Comparison of ENCODE assay signal across 7 cellular contexts in genomic region chr17:62511014-62511413, GRCh38. TPM values are rescaled to one million over a fixed set of nuclear protein-coding genes. Genes with fewer than 3 reads are reported as not detected.
A peak's percentile ranks its signal among the peaks of the same experiment; 100 is the strongest.
DNase-seq lines count a peak whose midpoint lies in the region; ATAC-seq and TF ChIP-seq lines count a peak whose summit lies in the region.
"Not testable (repeated sequence)": the region's sequence is repeated elsewhere in the genome, so short reads cannot be mapped to it uniquely, and the experiment has no call there.

No MANE protein-coding gene starts in this region.

- CTCF ChIA-PET in activated CD4-positive, alpha-beta T cell treated with anti-CD3 and anti-CD28 coated beads for 36 hours (lab: Charles Lee); naive thymus-derived CD4-positive, alpha-beta T cell (lab: Charles Lee): not testable (repeated sequence)

- in situ Hi-C loops in GM23248 (cut with MboI); transverse colon (cut with MboI; ENCODE audit: low pct_ligation_motif_present in 1 of 4, low pct_unique_long_range_greater_than_20kb in 1 of 4, low sequenced_read_pairs in 3 of 4): not testable (repeated sequence)

- not testable (repeated sequence) for H3K4me2 ChIP-seq in GM23248 (ENCODE audit: unreplicated experiment)

- not testable (repeated sequence) for H3F3A ChIP-seq in GM23248 (ENCODE audit: insufficient read depth)

- H3K27me3 ChIP-seq in GM23248 (replicated peaks; ENCODE audit: insufficient read depth); colonic mucosa; left lung; naive thymus-derived CD4-positive, alpha-beta T cell (ENCODE audit: control insufficient read depth in 2 of 2, insufficient read depth in 2 of 2, low read length in 2 of 2); transverse colon: not testable (repeated sequence)

- H3K27ac ChIP-seq in GM23248; left lung; naive thymus-derived CD4-positive, alpha-beta T cell (ENCODE audit: low read depth, low read length): not testable (repeated sequence)
- H3K27ac ChIP-seq in colonic mucosa (peak overlapping the region; percentile 72), transverse colon (peak overlapping the region; percentile 73 to 77 (median 76))

- H3K79me2 ChIP-seq in GM23248 (ENCODE audit: insufficient read depth): peaks cover 100% of the 10 kb centered on the region

- not testable (repeated sequence) for TF ChIP-seq POLR2A in transverse colon (IDR thresholded peaks at IDR 0.05)

- POLR2A ChIA-PET in activated CD4-positive, alpha-beta T cell treated with anti-CD3 and anti-CD28 coated beads for 36 hours (lab: Charles Lee); activated naive CD8-positive, alpha-beta T cell treated with anti-CD3 and anti-CD28 coated beads, Interleukin-2, amount 10 ng/mL, durations not matched to agents 7 days and 5 days (lab: Charles Lee); naive thymus-derived CD4-positive, alpha-beta T cell (lab: Charles Lee): not testable (repeated sequence)

- peaks cover 37% of the 10 kb centered on the region for H3K4me1 Mint-ChIP-seq in activated CD4-positive, alpha-beta T cell treated with anti-CD3 and anti-CD28 coated beads for 36 hours
- peaks cover 18% of the 10 kb centered on the region for H3K4me1 Mint-ChIP-seq in activated naive CD8-positive, alpha-beta T cell treated with anti-CD3 and anti-CD28 coated beads, Interleukin-2, amount 10 ng/mL, durations not matched to agents 7 days and 5 days
- peaks cover 28 to 63% (median 48%) of the 10 kb centered on the region in 7 donors for H3K4me1 Mint-ChIP-seq in naive thymus-derived CD4-positive, alpha-beta T cell

- intact Hi-C loops in activated CD4-positive, alpha-beta T cell treated with anti-CD3 and anti-CD28 coated beads for 36 hours (cut with DNase I, micrococcal nuclease); colonic mucosa (cut with DNase I); left lung (cut with DNase I); naive thymus-derived CD4-positive, alpha-beta T cell (cut with micrococcal nuclease); transverse colon (cut with DNase I; ENCODE audit: low total_unique reads): not testable (repeated sequence)

- not testable (repeated sequence) for H3K4me3 ChIP-seq in GM23248; colonic mucosa; left lung; naive thymus-derived CD4-positive, alpha-beta T cell (ENCODE audit: low read length); transverse colon

- H4K20me1 ChIP-seq in GM23248 (ENCODE audit: insufficient read depth): peaks cover 15% of the 10 kb centered on the region

- peak; percentile 43 for ATAC-seq in activated CD4-positive, alpha-beta T cell treated with anti-CD3 and anti-CD28 coated beads for 36 hours
- peak; percentile 35 for ATAC-seq in activated naive CD8-positive, alpha-beta T cell treated with anti-CD3 and anti-CD28 coated beads, Interleukin-2, amount 10 ng/mL, durations not matched to agents 7 days and 5 days (ENCODE audit: low read depth)
- ATAC-seq in left lung: peak; percentile 76
- peak; percentile 54 for ATAC-seq in naive thymus-derived CD4-positive, alpha-beta T cell

- WGBS in GM23248 (ENCODE audit: low coverage in 1 of 2, low lambda C conversion rate in 2 of 2, missing lambda C conversion rate in 2 of 2), 2 experiments: 89 to 95% methylated on average over 3 of the region's 3 CpGs
- WGBS in transverse colon (ENCODE audit: low coverage in 1 of 2), 2 donors: 58 to 62% methylated on average over 3 of the region's 3 CpGs

- not testable (repeated sequence) for H3K9me2 ChIP-seq in GM23248 (ENCODE audit: insufficient read depth)

- H2AFZ ChIP-seq in GM23248: not testable (repeated sequence)

- not testable (repeated sequence) for H3K36me3 Mint-ChIP-seq in activated CD4-positive, alpha-beta T cell treated with anti-CD3 and anti-CD28 coated beads for 36 hours (ENCODE audit: low read depth); activated naive CD8-positive, alpha-beta T cell treated with anti-CD3 and anti-CD28 coated beads, Interleukin-2, amount 10 ng/mL, durations not matched to agents 7 days and 5 days; naive thymus-derived CD4-positive, alpha-beta T cell

- H3K4me1 ChIP-seq in GM23248 (ENCODE audit: insufficient read depth); colonic mucosa; naive thymus-derived CD4-positive, alpha-beta T cell (ENCODE audit: control insufficient read depth in 2 of 2, insufficient read depth in 2 of 2, low read length in 2 of 2): not testable (repeated sequence)
- H3K4me1 ChIP-seq in left lung: peaks cover 0 to 26% of the 10 kb centered on the region in 2 donors
- peaks cover 8 to 58% (median 24%) of the 10 kb centered on the region in 4 donors for H3K4me1 ChIP-seq in transverse colon

- not testable (repeated sequence) for H3K27ac Mint-ChIP-seq in activated CD4-positive, alpha-beta T cell treated with anti-CD3 and anti-CD28 coated beads for 36 hours
- peak overlapping the region; percentile 54 for H3K27ac Mint-ChIP-seq in activated naive CD8-positive, alpha-beta T cell treated with anti-CD3 and anti-CD28 coated beads, Interleukin-2, amount 10 ng/mL, durations not matched to agents 7 days and 5 days
- peak overlapping the region in 1 of 9 donors; percentile 11 for H3K27ac Mint-ChIP-seq in naive thymus-derived CD4-positive, alpha-beta T cell

- not testable (repeated sequence) for H3K27me3 Mint-ChIP-seq in activated CD4-positive, alpha-beta T cell treated with anti-CD3 and anti-CD28 coated beads for 36 hours; activated naive CD8-positive, alpha-beta T cell treated with anti-CD3 and anti-CD28 coated beads, Interleukin-2, amount 10 ng/mL, durations not matched to agents 7 days and 5 days; naive thymus-derived CD4-positive, alpha-beta T cell

- TF ChIP-seq EP300 in transverse colon (IDR thresholded peaks at IDR 0.05; ENCODE audit: low read depth): not testable (repeated sequence)

- H3K36me3 ChIP-seq in GM23248 (ENCODE audit: low read depth); colonic mucosa; left lung; naive thymus-derived CD4-positive, alpha-beta T cell (ENCODE audit: control insufficient read depth in 2 of 3, insufficient read depth in 3 of 3, low read length in 3 of 3); transverse colon: not testable (repeated sequence)

- H3K4me3 Mint-ChIP-seq in activated CD4-positive, alpha-beta T cell treated with anti-CD3 and anti-CD28 coated beads for 36 hours; activated naive CD8-positive, alpha-beta T cell treated with anti-CD3 and anti-CD28 coated beads, Interleukin-2, amount 10 ng/mL, durations not matched to agents 7 days and 5 days: not testable (repeated sequence)
- peak overlapping the region in 2 of 10 donors; percentile 26 to 48 for H3K4me3 Mint-ChIP-seq in naive thymus-derived CD4-positive, alpha-beta T cell

- TF ChIP-seq CTCF in colonic mucosa (IDR thresholded peaks at IDR 0.05); left lung (IDR thresholded peaks at IDR 0.05); transverse colon (IDR thresholded peaks at IDR 0.05): not testable (repeated sequence)

- not testable (repeated sequence) for H3K9me3 ChIP-seq in GM23248 (ENCODE audit: low read depth); colonic mucosa; left lung; naive thymus-derived CD4-positive, alpha-beta T cell (ENCODE audit: control insufficient read depth in 2 of 3, low read length in 3 of 3); transverse colon

- H3K9ac ChIP-seq in GM23248; colonic mucosa (ENCODE audit: low read depth in 2 of 2, low read length in 2 of 2): not testable (repeated sequence)

- DNase-seq in GM23248: peak; percentile 3
- not testable (repeated sequence) for DNase-seq in activated CD4-positive, alpha-beta T cell treated with anti-CD3 and anti-CD28 coated beads for 36 hours; activated naive CD8-positive, alpha-beta T cell treated with anti-CD3 and anti-CD28 coated beads, Interleukin-2, amount 10 ng/mL, durations not matched to agents 7 days and 5 days; colonic mucosa; left lung; transverse colon
- DNase-seq in naive thymus-derived CD4-positive, alpha-beta T cell: peak in 3 of 9 donors; percentile 3 to 14 (median 12)

- not testable (repeated sequence) for H3K9me3 Mint-ChIP-seq in activated CD4-positive, alpha-beta T cell treated with anti-CD3 and anti-CD28 coated beads for 36 hours (ENCODE audit: low read depth); activated naive CD8-positive, alpha-beta T cell treated with anti-CD3 and anti-CD28 coated beads, Interleukin-2, amount 10 ng/mL, durations not matched to agents 7 days and 5 days; naive thymus-derived CD4-positive, alpha-beta T cell

RNA-seq across cellular contexts. Expression of gene TLK2, which starts 32.4 kb away (rescaled TPM):
- total RNA-seq in GM23248 (2014; rRNA removed; shearing (Covaris generic)): 37.9 and 52.7 TPM in 2 replicates
- polyA plus RNA-seq in GM23248 (2016; fragmentation: Nextera tagmentation; extraction: Ambion mirVana): 11.4 and 12.6 TPM in 2 replicates
- 10 to 100 TPM; 37.4 to 60.2 TPM for total RNA-seq in activated CD4-positive, alpha-beta T cell treated with anti-CD3 and anti-CD28 coated beads for 36 hours
- total RNA-seq in activated naive CD8-positive, alpha-beta T cell treated with anti-CD3 and anti-CD28 coated beads, Interleukin-2, amount 10 ng/mL, durations not matched to agents 7 days and 5 days: 10 to 100 TPM; 47.1 to 59.3 TPM
- total RNA-seq in colonic mucosa (10 to 100 TPM; 39.0 to 44.1 TPM), left lung (10 to 100 TPM; 32.2 to 34.7 TPM), transverse colon (100 to 1,000 TPM in 1 of 4 donors, 10 to 100 TPM in 3; 36.6 to 146 (median 46.7) TPM)
- 10 to 100 TPM; 48.1 to 84.8 (median 68.6) TPM for total RNA-seq in naive thymus-derived CD4-positive, alpha-beta T cell
- polyA plus RNA-seq in naive thymus-derived CD4-positive, alpha-beta T cell: 10 to 100 TPM in 1 of 2 donors, 1 to 10 TPM in 1; 7.6 to 12.0 TPM
